Comparison of ENCODE assay signal across 8 cellular contexts in genomic region chr2:216139884-216140283, GRCh38. TPM values are rescaled to one million over a fixed set of nuclear protein-coding genes. Genes with fewer than 3 reads are reported as not detected.
DNase-seq lines count a peak whose midpoint lies in the region; ATAC-seq and TF ChIP-seq lines count a peak whose summit lies in the region.

No MANE protein-coding gene starts in this region.

- H3K27ac ChIP-seq in smooth muscle cell (ENCODE audit: low read depth): no peak overlapping the region

- H3K9ac ChIP-seq in smooth muscle cell (ENCODE audit: low read depth): no peak overlapping the region

- H4K20me1 ChIP-seq in smooth muscle cell (ENCODE audit: low read depth): peaks cover 61% of the 10 kb centered on the region

- TF ChIP-seq CTCF in fibroblast of mammary gland (conservative IDR thresholded peaks at IDR 0.05; ENCODE audit: control insufficient read depth, insufficient read depth, low read depth, low read length): peak; percentile 32
- TF ChIP-seq CTCF in smooth muscle cell (IDR thresholded peaks at IDR 0.05; ENCODE audit: borderline replicate concordance, insufficient read depth, poor library complexity, severe bottlenecking): no peak

- H3K4me3 ChIP-seq in fibroblast of mammary gland (ENCODE audit: control insufficient read depth, low read depth, low read length) (no peak overlapping the region), smooth muscle cell (no peak overlapping the region)

- peak; percentile 8 for DNase-seq in stimulated activated CD8-positive, alpha-beta memory T cell treated with anti-CD3 and anti-CD28 coated beads, Interleukin-12 subunit alpha, Interleukin-12 subunit beta, amount 100 ng/mL, for 1 hour (ENCODE audit: low read depth)
- no peak for DNase-seq in stimulated activated CD8-positive, alpha-beta memory T cell treated with anti-CD3 and anti-CD28 coated beads, Interleukin-4, amount 100 ng/mL, for 48 hours
- peak in 31 of 34 experiments; percentile 3 to 56 (median 30) for DNase-seq in T-cell
- DNase-seq in fibroblast of mammary gland (ENCODE audit: low read depth): no peak
- no peak for DNase-seq in NCI-H1048 (lab: John Stamatoyannopoulos, UW)
- DNase-seq in smooth muscle cell (lab: John Stamatoyannopoulos, UW; ENCODE audit: unreplicated experiment): no peak
- DNase-seq in NCI-H1417 treated with DMSO at 0.1 percent for 48 hours (lab: John Stamatoyannopoulos, UW): no peak

- no peaks in the 10 kb centered on the region for H3K9me3 ChIP-seq in smooth muscle cell (replicated peaks; ENCODE audit: low read depth)

- no peaks in the 10 kb centered on the region for H3K27me3 ChIP-seq in smooth muscle cell (ENCODE audit: low read depth)

- ATAC-seq in T-cell (replicated peaks in 1 of 4) (peak in 3 of 4 experiments; percentile 58 to 79 (median 64)), GM18873 (IDR thresholded peaks at IDR 0.05; ENCODE audit: low FRiP score, unreplicated experiment) (no peak)

- peaks cover 34% of the 10 kb centered on the region for H3K36me3 ChIP-seq in smooth muscle cell (ENCODE audit: low read depth)

- H3K36me3 Mint-ChIP-seq in T-cell: peaks cover 61% of the 10 kb centered on the region

- peaks cover 22 to 28% (median 24%) of the 10 kb centered on the region in 3 donors for H3K4me1 Mint-ChIP-seq in T-cell

- POLR2A ChIA-PET in T-cell (lab: Charles Lee): no interaction called here

- no peaks in the 10 kb centered on the region for H3K9me3 Mint-ChIP-seq in T-cell

- no peak overlapping the region for H3K4me3 Mint-ChIP-seq in T-cell

- H3K27ac Mint-ChIP-seq in T-cell: peak overlapping the region; percentile 8 to 11

- H3K4me2 ChIP-seq in smooth muscle cell: no peak overlapping the region

- peaks cover 7% of the 10 kb centered on the region for H3K4me1 ChIP-seq in smooth muscle cell (ENCODE audit: low read depth)

- no peaks in the 10 kb centered on the region for H3K27me3 Mint-ChIP-seq in T-cell

- peaks cover 15% of the 10 kb centered on the region for H3K79me2 ChIP-seq in smooth muscle cell (ENCODE audit: low read depth)

- CTCF ChIA-PET in T-cell (lab: Charles Lee): interaction anchor here (0.7 to 2.6 kb wide), 5 partner anchors 9 to 107 kb away, joined by 3 to 13 read pairs (median 12); no protein-coding TSS in a partner anchor

- no peak overlapping the region for H2AFZ ChIP-seq in smooth muscle cell (ENCODE audit: low read depth)

- no peaks in the 10 kb centered on the region for H3F3A ChIP-seq in smooth muscle cell (ENCODE audit: low read depth)

RNA-seq across cellular contexts. Expression of gene XRCC5, which starts 30.7 kb away (rescaled TPM):
- total RNA-seq in T-cell (100 to 1,000 TPM; 187 to 219 (median 202) TPM), smooth muscle cell (266 and 283 TPM in 2 replicates)
- 197 and 200 TPM in 2 replicates for polyA plus RNA-seq in smooth muscle cell

RNA-seq across cellular contexts. Expression of gene TMEM169, which starts 58.2 kb away (rescaled TPM):
- total RNA-seq in T-cell (1 to 10 TPM; 1.8 to 4.3 (median 3.1) TPM), smooth muscle cell (3.6 and 5.7 TPM in 2 replicates)
- polyA plus RNA-seq in smooth muscle cell: 5.7 and 6.3 TPM in 2 replicates

RNA-seq across cellular contexts. Expression of gene PECR, which starts 58.3 kb away (rescaled TPM):
- total RNA-seq in T-cell: 10 to 100 TPM; 17.4 to 26.2 (median 20.6) TPM
- 4.8 and 8.4 TPM in 2 replicates for total RNA-seq in smooth muscle cell
- polyA plus RNA-seq in smooth muscle cell: 3.9 and 10.0 TPM in 2 replicates

Comparison
In these comparisons a context has a peak if more than half of its experiments do, and no peak if none do; other contexts are left out.
1. DNase-seq: peak in stimulated activated CD8-positive, alpha-beta memory T cell treated with anti-CD3 and anti-CD28 coated beads, Interleukin-12 subunit alpha, Interleukin-12 subunit beta, amount 100 ng/mL, for 1 hour (single experiment) and T-cell (31 of 34); none in stimulated activated CD8-positive, alpha-beta memory T cell treated with anti-CD3 and anti-CD28 coated beads, Interleukin-4, amount 100 ng/mL, for 48 hours (single experiment), fibroblast of mammary gland (single experiment), NCI-H1048 (single experiment), smooth muscle cell (single experiment) and NCI-H1417 treated with DMSO at 0.1 percent for 48 hours (single experiment).